ENCODE assay signal across 13 cellular contexts in genomic region chr18:58657494-58657893, GRCh38. TPM values are rescaled to one million over a fixed set of nuclear protein-coding genes. Genes with fewer than 3 reads are reported as not detected.
DNase-seq lines count a peak whose midpoint lies in the region; ATAC-seq and TF ChIP-seq lines count a peak whose summit lies in the region.
"Had no signal": no experiment of that assay in that cellular context is flagged by ENCODE, and none has a peak within 500 bp of the region (broad histone marks: within the 10 kb centered on the region; RNA-seq: fewer than 3 reads in every experiment).

No MANE protein-coding gene starts in this region.

- peaks cover 67% of the 10 kb centered on the region for H3K4me1 Mint-ChIP-seq in activated T-cell treated with anti-CD3 and anti-CD28 coated beads, Interleukin-2, amount 50 U/mL, for 4 hours (ENCODE audit: low read depth)
- peaks cover 67% of the 10 kb centered on the region for H3K4me1 Mint-ChIP-seq in activated T-cell treated with anti-CD3 and anti-CD28 coated beads, Interleukin-2, amount 50 U/mL, for 72 hours (ENCODE audit: low read depth)
- peaks cover 69% of the 10 kb centered on the region for H3K4me1 Mint-ChIP-seq in activated naive CD8-positive, alpha-beta T cell (ENCODE audit: low read depth)
- no peaks in the 10 kb centered on the region for H3K4me1 Mint-ChIP-seq in type B pancreatic cell (ENCODE audit: unreplicated experiment)

- H3K4me1 ChIP-seq in trophoblast cell (ENCODE audit: control insufficient read depth in 1 of 2, insufficient read depth in 2 of 2, low read length in 2 of 2): no peaks in the 10 kb centered on the region
- H3K4me1 ChIP-seq in PC-3 (ENCODE audit: insufficient read depth, low read length): 0 out of 2 replicates have a peak, but pooled peaks cover 5% of the 10 kb centered on the region
- H3K4me1 ChIP-seq: psoas muscle, testis had no signal

- H2BK5ac ChIP-seq in trophoblast cell (ENCODE audit: low read depth, low read length, poor library complexity): no peak overlapping the region

- no peak overlapping the region for H2BK120ac ChIP-seq in trophoblast cell (ENCODE audit: insufficient read depth, low read length, poor library complexity)

- no TSS peak for BruUV-seq in PC-3 (replicated peaks; lab: Mats Ljungman, UMichigan)

- no peak for ATAC-seq in activated T-cell treated with anti-CD3 and anti-CD28 coated beads, Interleukin-2, amount 50 U/mL, for 4 hours
- ATAC-seq in activated T-cell treated with anti-CD3 and anti-CD28 coated beads, Interleukin-2, amount 50 U/mL, for 72 hours (replicated peaks in 1 of 2): no peak
- no peak for ATAC-seq in GM21723 (IDR thresholded peaks at IDR 0.05; ENCODE audit: unreplicated experiment)
- ATAC-seq in PC-3: no peak
- ATAC-seq: psoas muscle had no signal

- no peaks in the 10 kb centered on the region for H3K9me2 ChIP-seq in PC-3 (replicated peaks; ENCODE audit: low read length)

- H3K18ac ChIP-seq in trophoblast cell (ENCODE audit: low read length): no peak overlapping the region

- H3K4me3 Mint-ChIP-seq in activated T-cell treated with anti-CD3 and anti-CD28 coated beads, Interleukin-2, amount 50 U/mL, for 4 hours: peak overlapping the region; percentile 9
- H3K4me3 Mint-ChIP-seq in activated T-cell treated with anti-CD3 and anti-CD28 coated beads, Interleukin-2, amount 50 U/mL, for 72 hours: no peak overlapping the region
- peak overlapping the region; percentile 72 for H3K4me3 Mint-ChIP-seq in activated naive CD8-positive, alpha-beta T cell
- H3K4me3 Mint-ChIP-seq in type B pancreatic cell: no peak overlapping the region

- no peak overlapping the region for H3K14ac ChIP-seq in trophoblast cell (ENCODE audit: low read length)

- no peak overlapping the region for H2BK12ac ChIP-seq in trophoblast cell (ENCODE audit: low read length)

- H3K9me3 ChIP-seq in trophoblast cell (ENCODE audit: insufficient read depth, low read depth, low read length) (no peaks in the 10 kb centered on the region), PC-3 (ENCODE audit: low read length) (no peaks in the 10 kb centered on the region)
- H3K9me3 ChIP-seq: psoas muscle, testis had no signal

- WGBS in trophoblast cell (ENCODE audit: extremely low coverage, insufficient coverage, insufficient read length): no CpG with 5 or more reads among the region's 1 CpG

- H3K27ac ChIP-seq in HL-60 (replicated peaks): peak overlapping the region; percentile 36
- no peak overlapping the region for H3K27ac ChIP-seq in trophoblast cell (ENCODE audit: low read depth, low read length)
- H3K27ac ChIP-seq in PC-3 (ENCODE audit: low read length): no peak overlapping the region
- H3K27ac ChIP-seq: psoas muscle, testis had no signal

- POLR2A ChIA-PET in PC-3 (lab: Charles Lee; ENCODE audit: unreplicated experiment): no interaction called here

- H4K8ac ChIP-seq in trophoblast cell (ENCODE audit: low read depth, low read length): no peak overlapping the region

- no peaks in the 10 kb centered on the region for H3K79me1 ChIP-seq in trophoblast cell (ENCODE audit: low read length)

- H3K4me2 ChIP-seq in trophoblast cell (ENCODE audit: low read length) (no peak overlapping the region), PC-3 (ENCODE audit: low read length) (no peak overlapping the region)

- no peak overlapping the region for H2AK5ac ChIP-seq in trophoblast cell (ENCODE audit: low read length)

- H3K36me3 Mint-ChIP-seq in activated T-cell treated with anti-CD3 and anti-CD28 coated beads, Interleukin-2, amount 50 U/mL, for 4 hours (ENCODE audit: insufficient read depth): peaks cover 4% of the 10 kb centered on the region
- peaks cover 3 to 18% of the 10 kb centered on the region in 2 donors for H3K36me3 Mint-ChIP-seq in activated T-cell treated with anti-CD3 and anti-CD28 coated beads, Interleukin-2, amount 50 U/mL, for 72 hours (ENCODE audit: insufficient read depth in 2 of 2)
- peaks cover 10% of the 10 kb centered on the region for H3K36me3 Mint-ChIP-seq in activated naive CD8-positive, alpha-beta T cell
- H3K36me3 Mint-ChIP-seq in type B pancreatic cell: no peaks in the 10 kb centered on the region

- intact Hi-C loops in PC-3 (cut with micrococcal nuclease): no loop called here

- H4K12ac ChIP-seq in trophoblast cell (ENCODE audit: low read depth, low read length): no peak overlapping the region

- H3K9ac ChIP-seq in trophoblast cell (ENCODE audit: low read length) (no peak overlapping the region), PC-3 (ENCODE audit: low read length) (no peak overlapping the region)

- no peaks in the 10 kb centered on the region for H4K20me1 ChIP-seq in PC-3 (ENCODE audit: low read length)

- no peaks in the 10 kb centered on the region for H3K27me3 Mint-ChIP-seq in activated T-cell treated with anti-CD3 and anti-CD28 coated beads, Interleukin-2, amount 50 U/mL, for 4 hours (ENCODE audit: low read depth)
- no peaks in the 10 kb centered on the region for H3K27me3 Mint-ChIP-seq in activated T-cell treated with anti-CD3 and anti-CD28 coated beads, Interleukin-2, amount 50 U/mL, for 72 hours (ENCODE audit: low read depth)
- H3K27me3 Mint-ChIP-seq in activated naive CD8-positive, alpha-beta T cell: no peaks in the 10 kb centered on the region
- H3K27me3 Mint-ChIP-seq in type B pancreatic cell: no peaks in the 10 kb centered on the region

- no peak overlapping the region for H3K4ac ChIP-seq in trophoblast cell (ENCODE audit: low read depth, low read length)

- H3K79me2 ChIP-seq in trophoblast cell (ENCODE audit: control insufficient read depth, insufficient read depth, low read length, poor library complexity): no peaks in the 10 kb centered on the region
- H3K79me2 ChIP-seq in PC-3 (ENCODE audit: low read length): no peaks in the 10 kb centered on the region

- no peak overlapping the region for H3K23ac ChIP-seq in trophoblast cell (ENCODE audit: low read length)

- H3K4me3 ChIP-seq in HL-60 (replicated peaks; ENCODE audit: insufficient read depth, low read length) (no peak overlapping the region), trophoblast cell (ENCODE audit: low read depth, low read length) (peak overlapping the region; percentile 1), PC-3 (ENCODE audit: low read length) (no peak overlapping the region)
- H3K4me3 ChIP-seq: psoas muscle, testis had no signal

- H4K91ac ChIP-seq in trophoblast cell (ENCODE audit: low read depth, low read length): no peak overlapping the region

- H3K27ac Mint-ChIP-seq in activated T-cell treated with anti-CD3 and anti-CD28 coated beads, Interleukin-2, amount 50 U/mL, for 72 hours: no peak overlapping the region
- peak overlapping the region; percentile 82 for H3K27ac Mint-ChIP-seq in activated naive CD8-positive, alpha-beta T cell
- H3K27ac Mint-ChIP-seq in type B pancreatic cell: no peak overlapping the region

- CTCF ChIA-PET in PC-3 (lab: Charles Lee): no interaction called here

- no peaks in the 10 kb centered on the region for H3F3A ChIP-seq in PC-3 (ENCODE audit: low read length, unreplicated experiment)

- H3K36me3 ChIP-seq in trophoblast cell (ENCODE audit: control insufficient read depth in 1 of 2, insufficient read depth in 2 of 2, low read length in 2 of 2) (no peaks in the 10 kb centered on the region), PC-3 (ENCODE audit: low read depth, low read length) (no peaks in the 10 kb centered on the region)

- H3K9me3 Mint-ChIP-seq in activated T-cell treated with anti-CD3 and anti-CD28 coated beads, Interleukin-2, amount 50 U/mL, for 4 hours: peaks cover 10% of the 10 kb centered on the region
- peaks cover 7 to 10% of the 10 kb centered on the region in 2 donors for H3K9me3 Mint-ChIP-seq in activated T-cell treated with anti-CD3 and anti-CD28 coated beads, Interleukin-2, amount 50 U/mL, for 72 hours
- peaks cover 13% of the 10 kb centered on the region for H3K9me3 Mint-ChIP-seq in activated naive CD8-positive, alpha-beta T cell (ENCODE audit: low read depth)
- peaks cover 6% of the 10 kb centered on the region for H3K9me3 Mint-ChIP-seq in type B pancreatic cell

- H3K27me3 ChIP-seq in HL-60 (ENCODE audit: insufficient read depth, poor library complexity, severe bottlenecking): no peaks in the 10 kb centered on the region
- H3K27me3 ChIP-seq in trophoblast cell (ENCODE audit: insufficient read depth, low read length): no peaks in the 10 kb centered on the region
- no peaks in the 10 kb centered on the region for H3K27me3 ChIP-seq in PC-3 (ENCODE audit: low read length)
- H3K27me3 ChIP-seq: testis had no signal

- H2AFZ ChIP-seq in trophoblast cell (ENCODE audit: insufficient read depth, low read length, poor library complexity): no peak overlapping the region
- no peak overlapping the region for H2AFZ ChIP-seq in PC-3 (ENCODE audit: low read length)

- DNase-seq in activated T-cell treated with anti-CD3 and anti-CD28 coated beads, Interleukin-2, amount 50 U/mL, for 4 hours: no peak
- DNase-seq in activated T-cell treated with anti-CD3 and anti-CD28 coated beads, Interleukin-2, amount 50 U/mL, for 72 hours: no peak
- DNase-seq in HL-60 (ENCODE audit: low read depth in 1 of 2, low spot score in 1 of 2) (no peak), trophoblast cell (no peak), type B pancreatic cell (ENCODE audit: extremely low spot score, unreplicated experiment) (no peak), PC-3 (no peak)
- DNase-seq: H7, NCI-H1092, psoas muscle, T1000, testis had no signal

- TF ChIP-seq CTCF in HL-60 (IDR thresholded peaks at IDR 0.05; ENCODE audit: insufficient read depth, low read length) (no peak), type B pancreatic cell (conservative IDR thresholded peaks at IDR 0.05) (no peak), PC-3 (conservative IDR thresholded peaks at IDR 0.05; ENCODE audit: low read depth, low read length) (no peak)

RNA-seq across cellular contexts. Expression of gene MALT1, which starts 13.8 kb away (rescaled TPM):
- total RNA-seq in activated T-cell treated with anti-CD3 and anti-CD28 coated beads, Interleukin-2, amount 50 U/mL, for 4 hours: 10 to 100 TPM; 31.1 to 49.3 (median 39.8) TPM
- total RNA-seq in activated T-cell treated with anti-CD3 and anti-CD28 coated beads, Interleukin-2, amount 50 U/mL, for 72 hours: 10 to 100 TPM; 40.8 to 50.6 TPM
- 29.5 and 29.7 TPM in 2 replicates for polyA plus RNA-seq in trophoblast cell (2013)
- total RNA-seq in type B pancreatic cell (ENCODE audit: low replicate concordance): 17.9 and 29.7 TPM in 2 replicates
- 24.2 and 26.3 TPM in 2 replicates for total RNA-seq in PC-3 (2014; rRNA removed)

RNA-seq across cellular contexts. Expression of gene ALPK2, which starts 28.6 kb away (rescaled TPM):
- total RNA-seq in activated T-cell treated with anti-CD3 and anti-CD28 coated beads, Interleukin-2, amount 50 U/mL, for 4 hours: 1 to 10 TPM in 1 of 3 donors, under 1 TPM in 2; 0.24 to 1.5 (median 0.43) TPM
- 10 to 100 TPM; 12.7 to 18.5 TPM for total RNA-seq in activated T-cell treated with anti-CD3 and anti-CD28 coated beads, Interleukin-2, amount 50 U/mL, for 72 hours
- polyA plus RNA-seq in trophoblast cell (2013): 8.5 and 8.7 TPM in 2 replicates
- total RNA-seq in type B pancreatic cell (ENCODE audit: low replicate concordance) (0.24 and 1.5 TPM in 2 replicates), PC-3 (2014; rRNA removed) (0.04 TPM in 1 of 2 replicates, not detected in the other)

Comparison
In these comparisons a context has a peak if more than half of its experiments do, and no peak if none do; other contexts are left out.
1. H3K4me3 Mint-ChIP-seq: peak in activated T-cell treated with anti-CD3 and anti-CD28 coated beads, Interleukin-2, amount 50 U/mL, for 4 hours (single experiment) and activated naive CD8-positive, alpha-beta T cell (single experiment); none in activated T-cell treated with anti-CD3 and anti-CD28 coated beads, Interleukin-2, amount 50 U/mL, for 72 hours (0 of 2) and type B pancreatic cell (single experiment).